Comparison of ENCODE assay signal across 20 cellular contexts in genomic region chr18:27715751-27716150, GRCh38.
A peak's percentile ranks its signal among the peaks of the same experiment; 100 is the strongest.
DNase-seq lines count a peak whose midpoint lies in the region; ATAC-seq and TF ChIP-seq lines count a peak whose summit lies in the region.
"Had no signal": no experiment of that assay in that cellular context is flagged by ENCODE, and none has a peak within 500 bp of the region (broad histone marks: within the 10 kb centered on the region; RNA-seq: fewer than 3 reads in every experiment).

No MANE protein-coding gene starts in this region.

- H3K9me2 ChIP-seq in GM23248 (ENCODE audit: insufficient read depth), result no peaks in the 10 kb centered on the region

- H3F3A ChIP-seq in GM23248 (ENCODE audit: insufficient read depth), result peaks cover 9% of the 10 kb centered on the region; the same call in 1 of the 2 replicates
- H3F3A ChIP-seq in smooth muscle cell (ENCODE audit: low read depth), result peaks cover 7% of the 10 kb centered on the region

- H3K4me2 ChIP-seq in GM23248 (ENCODE audit: unreplicated experiment) (no peak overlapping the region), smooth muscle cell (no peak overlapping the region)
- H3K4me2 ChIP-seq: GM23338 had no signal

- H3K27ac ChIP-seq in GM23248 (no peak overlapping the region), SJSA1 (peak overlapping the region; percentile 83), smooth muscle cell (ENCODE audit: low read depth) (peak overlapping the region; percentile 75)
- H3K27ac ChIP-seq: C4-2B, Peyer's patch, SK-N-MC had no signal

- no peaks in the 10 kb centered on the region for H3K9me3 ChIP-seq in GM23248 (ENCODE audit: low read depth)
- no peaks in the 10 kb centered on the region for H3K9me3 ChIP-seq in SJSA1 (replicated peaks)
- H3K9me3 ChIP-seq in smooth muscle cell (replicated peaks; ENCODE audit: low read depth), result no peaks in the 10 kb centered on the region
- H3K9me3 ChIP-seq: Peyer's patch had no signal

- no peak overlapping the region for H3K4me3 Mint-ChIP-seq in effector memory CD8-positive, alpha-beta T cell
- H3K4me3 Mint-ChIP-seq: GM23338 had no signal

- DNase-seq in GM23248 (peak; percentile 7), SJSA1 (ENCODE audit: low read depth in 1 of 2, low spot score in 2 of 2) (no peak), glomerular visceral epithelial cell (ENCODE audit: extremely low spot score) (peak; percentile 6), smooth muscle cell (lab: John Stamatoyannopoulos, UW; ENCODE audit: unreplicated experiment) (no peak)
- no peak for DNase-seq in effector memory CD8-positive, alpha-beta T cell
- DNase-seq: ACHN, GDM1, KG1, NCI-H1048, NCI-H1436, NCI-H2029 treated with DMSO at 0.1 percent for 48 hours, NCI-H2171, NCI-H446, Peyer's patch had no signal

- H3K4me1 ChIP-seq in GM23248 (ENCODE audit: insufficient read depth) (peaks cover 17% of the 10 kb centered on the region), SJSA1 (replicated peaks) (peaks cover 51% of the 10 kb centered on the region), smooth muscle cell (ENCODE audit: low read depth) (peaks cover 37% of the 10 kb centered on the region)
- H3K4me1 ChIP-seq: Peyer's patch had no signal

- H3K79me2 ChIP-seq in GM23248 (ENCODE audit: insufficient read depth), result no peaks in the 10 kb centered on the region
- H3K79me2 ChIP-seq in smooth muscle cell (ENCODE audit: low read depth), result no peaks in the 10 kb centered on the region

- H2AFZ ChIP-seq in GM23248 (no peak overlapping the region), smooth muscle cell (ENCODE audit: low read depth) (no peak overlapping the region)
- H2AFZ ChIP-seq: GM23338 had no signal

- no peak for ATAC-seq in HG03354 (IDR thresholded peaks at IDR 0.05; ENCODE audit: poor library complexity, severe bottlenecking, unreplicated experiment)
- no peak for ATAC-seq in HG03469 (IDR thresholded peaks at IDR 0.05; ENCODE audit: unreplicated experiment)
- ATAC-seq in effector memory CD8-positive, alpha-beta T cell (replicated peaks), result no peak
- ATAC-seq: GM23338, Right ventricle myocardium inferior had no signal

- H3K4me1 Mint-ChIP-seq in effector memory CD8-positive, alpha-beta T cell (ENCODE audit: low read depth in 2 of 2), result no peaks in the 10 kb centered on the region

- no peak for TF ChIP-seq CTCF in smooth muscle cell (IDR thresholded peaks at IDR 0.05; ENCODE audit: borderline replicate concordance, insufficient read depth, poor library complexity, severe bottlenecking)

- in situ Hi-C loops in GM23248 (cut with MboI), result no loop called here

- peaks cover 10% of the 10 kb centered on the region in 2 donors for H3K9me3 Mint-ChIP-seq in effector memory CD8-positive, alpha-beta T cell
- H3K9me3 Mint-ChIP-seq: GM23338 had no signal

- no peaks in the 10 kb centered on the region for H3K27me3 Mint-ChIP-seq in effector memory CD8-positive, alpha-beta T cell

- H3K27ac Mint-ChIP-seq in effector memory CD8-positive, alpha-beta T cell, result no peak overlapping the region
- H3K27ac Mint-ChIP-seq: GM23338 had no signal

- no peaks in the 10 kb centered on the region for H3K36me3 Mint-ChIP-seq in effector memory CD8-positive, alpha-beta T cell (ENCODE audit: insufficient read depth)

- no peaks in the 10 kb centered on the region for H3K36me3 ChIP-seq in GM23248 (ENCODE audit: low read depth)
- H3K36me3 ChIP-seq in SJSA1, result no peaks in the 10 kb centered on the region
- H3K36me3 ChIP-seq in smooth muscle cell (ENCODE audit: low read depth), result no peaks in the 10 kb centered on the region
- H3K36me3 ChIP-seq: Peyer's patch had no signal

- no peak overlapping the region for H3K9ac ChIP-seq in GM23248
- H3K9ac ChIP-seq in smooth muscle cell (ENCODE audit: low read depth), result no peak overlapping the region

- H3K27me3 ChIP-seq in GM23248 (replicated peaks; ENCODE audit: insufficient read depth), result peaks cover 34% of the 10 kb centered on the region
- H3K27me3 ChIP-seq in SJSA1 (replicated peaks), result no peaks in the 10 kb centered on the region
- H3K27me3 ChIP-seq in smooth muscle cell (ENCODE audit: low read depth), result no peaks in the 10 kb centered on the region
- H3K27me3 ChIP-seq: Peyer's patch had no signal

- 32 to 36% methylated on average over 3 of the region's 3 CpGs for WGBS in GM23248 (ENCODE audit: low coverage in 1 of 2, low lambda C conversion rate in 2 of 2, missing lambda C conversion rate in 2 of 2), 2 experiments
- WGBS in smooth muscle cell (ENCODE audit: low lambda C conversion rate), result 71% methylated on average over 3 of the region's 3 CpGs

- H3K4me3 ChIP-seq in GM23248, result no peak overlapping the region
- no peak overlapping the region for H3K4me3 ChIP-seq in SJSA1
- H3K4me3 ChIP-seq in smooth muscle cell, result no peak overlapping the region
- H3K4me3 ChIP-seq: GM23338, Peyer's patch, SK-N-MC had no signal

- no peaks in the 10 kb centered on the region for H4K20me1 ChIP-seq in GM23248 (ENCODE audit: insufficient read depth)
- H4K20me1 ChIP-seq in smooth muscle cell (ENCODE audit: low read depth), result no peaks in the 10 kb centered on the region

Comparison
In these comparisons a context has a peak if more than half of its experiments do, and no peak if none do; other contexts are left out.
1. DNase-seq: peak in GM23248 (single experiment) and glomerular visceral epithelial cell (single experiment); none in SJSA1 (0 of 2), smooth muscle cell (single experiment) and effector memory CD8-positive, alpha-beta T cell (0 of 3).